Comparison of ENCODE assay signal across 17 cellular contexts in the genomic region with DNA sequence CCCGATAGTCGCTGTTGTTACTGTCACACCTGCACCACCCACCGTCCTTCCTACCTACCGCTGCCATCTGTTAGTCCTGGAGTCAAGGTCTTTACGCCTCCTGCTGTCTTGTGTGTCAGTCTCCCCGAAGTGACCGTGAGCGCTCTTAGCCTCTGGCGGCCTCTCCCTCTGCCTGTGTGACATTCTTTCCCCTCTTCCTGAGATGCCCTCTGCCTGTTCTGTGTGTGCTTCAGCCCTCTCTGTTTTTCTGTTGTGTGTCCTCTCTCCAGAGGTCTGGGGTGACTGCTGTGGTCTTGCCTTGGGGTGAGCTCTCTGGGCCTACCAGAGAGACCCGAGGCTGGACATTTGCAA. TPM values are rescaled to one million over a fixed set of nuclear protein-coding genes. Genes with fewer than 3 reads are reported as not detected.
"Had no signal": no experiment of that assay in that cellular context is flagged by ENCODE, and none has a peak within 500 bp of the region (broad histone marks: within the 10 kb centered on the region; RNA-seq: fewer than 3 reads in every experiment).

No MANE protein-coding gene starts in this region.

- H3K36me3 Mint-ChIP-seq: natural killer cell treated with Interleukin-12 subunit alpha and Interleukin-12 subunit beta and Interleukin-15 and Interleukin-18, amount 100 ng/mL, for 72 hours had no signal

- H3K27me3 Mint-ChIP-seq: activated T-helper 17 cell treated with anti-CD3 and anti-CD28 coated beads, Interleukin-2, amount 50 U/mL, for 72 hours; natural killer cell treated with Interleukin-12 subunit alpha and Interleukin-12 subunit beta and Interleukin-15 and Interleukin-18, amount 100 ng/mL, for 72 hours; stimulated activated naive CD8-positive, alpha-beta T cell treated with anti-CD3 and anti-CD28 coated beads, Interleukin-15, Interleukin-2, amounts not matched to agents 100 ng/mL and 50 ng/mL, for 24 hours had no signal

- ATAC-seq: activated CD8-positive, alpha-beta T cell treated with anti-CD3 and anti-CD28 coated beads, Interleukin-2, amount 10 ng/mL, durations not matched to agents 7 days and 5 days; activated T-helper 17 cell treated with anti-CD3 and anti-CD28 coated beads, Interleukin-2, amount 50 U/mL, for 72 hours; left colon; natural killer cell treated with Interleukin-12 subunit alpha and Interleukin-12 subunit beta and Interleukin-15 and Interleukin-18, amount 100 ng/mL, for 72 hours had no signal

- H3K9me3 Mint-ChIP-seq: activated T-helper 17 cell treated with anti-CD3 and anti-CD28 coated beads, Interleukin-2, amount 50 U/mL, for 72 hours; natural killer cell treated with Interleukin-12 subunit alpha and Interleukin-12 subunit beta and Interleukin-15 and Interleukin-18, amount 100 ng/mL, for 72 hours; stimulated activated naive CD8-positive, alpha-beta T cell treated with anti-CD3 and anti-CD28 coated beads, Interleukin-15, Interleukin-2, amounts not matched to agents 100 ng/mL and 50 ng/mL, for 24 hours had no signal

- H3K4me3 ChIP-seq: adrenal gland, ovary, uterus had no signal

- H3K27me3 ChIP-seq: adrenal gland, ovary, uterus had no signal

- H3K4me1 Mint-ChIP-seq: activated T-helper 17 cell treated with anti-CD3 and anti-CD28 coated beads, Interleukin-2, amount 50 U/mL, for 72 hours had no signal

- H3K27ac Mint-ChIP-seq: activated CD8-positive, alpha-beta T cell treated with anti-CD3 and anti-CD28 coated beads, Interleukin-2, amount 10 ng/mL, durations not matched to agents 7 days and 5 days; activated T-helper 17 cell treated with anti-CD3 and anti-CD28 coated beads, Interleukin-2, amount 50 U/mL, for 72 hours; natural killer cell treated with Interleukin-12 subunit alpha and Interleukin-12 subunit beta and Interleukin-15 and Interleukin-18, amount 100 ng/mL, for 72 hours; stimulated activated naive CD8-positive, alpha-beta T cell treated with anti-CD3 and anti-CD28 coated beads, Interleukin-15, Interleukin-2, amounts not matched to agents 100 ng/mL and 50 ng/mL, for 24 hours had no signal

- H3K27ac ChIP-seq: ovary, uterus, VCaP had no signal

- H3K4me1 ChIP-seq: uterus had no signal

- H3K4me3 Mint-ChIP-seq: activated CD8-positive, alpha-beta T cell treated with anti-CD3 and anti-CD28 coated beads, Interleukin-2, amount 10 ng/mL, durations not matched to agents 7 days and 5 days; activated T-helper 17 cell treated with anti-CD3 and anti-CD28 coated beads, Interleukin-2, amount 50 U/mL, for 72 hours; natural killer cell treated with Interleukin-12 subunit alpha and Interleukin-12 subunit beta and Interleukin-15 and Interleukin-18, amount 100 ng/mL, for 72 hours; stimulated activated naive CD8-positive, alpha-beta T cell treated with anti-CD3 and anti-CD28 coated beads, Interleukin-15, Interleukin-2, amounts not matched to agents 100 ng/mL and 50 ng/mL, for 24 hours had no signal

- DNase-seq: activated CD4-positive, alpha-beta T cell treated with anti-CD3 and anti-CD28 coated beads for 4 hours; activated CD8-positive, alpha-beta T cell treated with anti-CD3 and anti-CD28 coated beads, Interleukin-2, amount 10 ng/mL, durations not matched to agents 7 days and 5 days; activated naive CD4-positive, alpha-beta T cell treated with anti-CD3 and anti-CD28 coated beads, Interleukin-2, amount 50 U/mL, for 16 hours; cerebellar nuclear complex; dermis blood vessel endothelial cell; left colon; stimulated activated CD4-positive, alpha-beta T cell treated with anti-CD3 and anti-CD28 coated beads, Interleukin-4, amount 100 ng/mL, for 1 hour; stimulated activated CD8-positive, alpha-beta memory T cell treated with anti-CD3 and anti-CD28 coated beads, Interleukin-4, amount 100 ng/mL, for 48 hours had no signal

- H3K36me3 ChIP-seq: ovary, uterus had no signal

- H3K9me3 ChIP-seq: adrenal gland, ovary, uterus had no signal

RNA-seq across cellular contexts. Expression of gene TCP11, which starts 54.9 kb away (rescaled TPM):
- total RNA-seq: activated CD8-positive, alpha-beta T cell treated with anti-CD3 and anti-CD28 coated beads, Interleukin-2, amount 10 ng/mL, durations not matched to agents 7 days and 5 days; activated T-helper 17 cell treated with anti-CD3 and anti-CD28 coated beads, Interleukin-2, amount 50 U/mL, for 72 hours; epithelial cell of proximal tubule; left colon; mucosa of gallbladder; natural killer cell treated with Interleukin-12 subunit alpha and Interleukin-12 subunit beta and Interleukin-15 and Interleukin-18, amount 100 ng/mL, for 72 hours had no signal
